Comparison of ENCODE assay signal across 15 cellular contexts in the genomic region with DNA sequence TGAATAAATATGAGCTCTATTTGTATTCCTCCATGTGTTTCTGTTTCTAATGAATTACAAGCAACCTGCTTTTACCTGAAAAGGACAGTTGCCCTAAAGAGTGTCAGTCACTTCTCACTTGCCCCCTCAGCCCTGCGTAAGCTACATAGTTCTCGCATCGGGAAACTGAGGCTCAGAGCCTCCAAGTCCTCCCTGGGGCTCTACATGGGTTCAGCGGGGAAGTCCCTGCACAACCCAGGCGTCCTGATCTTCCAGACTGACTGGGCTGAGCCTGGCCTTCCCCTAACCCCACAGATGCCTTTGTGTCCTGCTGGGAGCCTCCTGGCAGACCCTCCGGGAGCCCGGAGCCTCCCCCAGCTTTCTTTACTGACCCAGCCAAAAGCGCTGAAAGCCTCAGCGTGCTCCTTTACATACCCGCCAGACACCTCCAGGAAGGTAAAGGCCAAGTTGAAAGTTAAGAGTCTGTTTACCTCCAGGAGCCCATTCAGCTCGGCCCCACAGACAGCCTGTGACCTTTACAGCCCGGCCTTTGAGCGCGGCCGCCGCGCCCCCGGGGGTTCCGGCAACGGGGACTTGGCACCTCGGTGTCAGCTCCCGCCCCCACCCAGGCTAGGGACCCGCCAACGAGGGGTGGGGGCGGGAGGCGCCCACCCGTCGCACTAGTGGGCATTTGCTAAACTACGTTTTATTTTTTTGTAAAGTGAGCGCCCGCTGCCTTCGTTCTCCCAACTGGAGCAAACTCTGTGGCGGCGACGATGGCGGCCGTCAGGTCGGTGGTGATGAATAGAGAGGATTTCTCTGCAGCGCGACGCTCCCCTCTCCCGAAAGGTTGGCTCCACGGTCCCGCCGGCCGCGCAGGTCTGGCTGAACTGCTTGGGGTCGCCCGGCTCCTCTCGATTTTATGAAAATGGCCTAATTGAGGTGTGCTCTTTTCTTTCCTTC. TPM values are rescaled to one million over a fixed set of nuclear protein-coding genes. Genes with fewer than 3 reads are reported as not detected.
DNase-seq lines count a peak whose midpoint lies in the region; ATAC-seq and TF ChIP-seq lines count a peak whose summit lies in the region.
"Had no signal": no experiment of that assay in that cellular context is flagged by ENCODE, and none has a peak within 500 bp of the region (broad histone marks: within the 10 kb centered on the region; RNA-seq: fewer than 3 reads in every experiment).

No MANE protein-coding gene starts in this region.

- TF ChIP-seq CTCF in hepatocyte (IDR thresholded peaks at IDR 0.05; ENCODE audit: poor library complexity), result no peak

- no peaks in the 10 kb centered on the region for H3K79me2 ChIP-seq in hepatocyte

- ATAC-seq in activated T-cell treated with anti-CD3 and anti-CD28 coated beads, Interleukin-2, amount 50 U/mL, for 72 hours (replicated peaks in 1 of 2), result no peak
- ATAC-seq in T-cell (replicated peaks in 1 of 4) (peak in 1 of 4 experiments; percentile 12), GM19324 (IDR thresholded peaks at IDR 0.05; ENCODE audit: low FRiP score, unreplicated experiment) (no peak)
- no peak for ATAC-seq in stimulated activated effector memory CD8-positive, alpha-beta T cell treated with anti-CD3 and anti-CD28 coated beads, Interleukin-12 subunit alpha, Interleukin-12 subunit beta, amount 100 ng/mL, for 72 hours

- no peak for DNase-seq in activated T-cell treated with anti-CD3 and anti-CD28 coated beads, Interleukin-2, amount 50 U/mL, for 72 hours
- DNase-seq in activated T-cell treated with anti-CD3 and anti-CD28 coated beads, Interleukin-2, amount 50 U/mL, for 1 hour, result no peak
- DNase-seq in T-cell, result no peak
- no peak for DNase-seq in hepatocyte (ENCODE audit: low spot score)
- peak in 1 of 2 donors; percentile 53 for DNase-seq in stimulated activated effector memory CD8-positive, alpha-beta T cell treated with anti-CD3 and anti-CD28 coated beads, Interleukin-12 subunit alpha, Interleukin-12 subunit beta, amount 100 ng/mL, for 72 hours (ENCODE audit: low spot score in 2 of 2)
- no peak for DNase-seq in NCI-H2171 (lab: John Stamatoyannopoulos, UW)
- DNase-seq in A172 (ENCODE audit: low spot score), result no peak
- DNase-seq: ovary, thyroid gland, WERI-Rb-1 had no signal

- no peaks in the 10 kb centered on the region for H3K9me3 ChIP-seq in hepatocyte (ENCODE audit: low read depth)
- H3K9me3 ChIP-seq: ovary, thyroid gland had no signal

- peaks cover 32% of the 10 kb centered on the region for H3K4me1 Mint-ChIP-seq in activated T-cell treated with anti-CD3 and anti-CD28 coated beads, Interleukin-2, amount 50 U/mL, for 72 hours (ENCODE audit: low read depth)
- peaks cover 24 to 37% (median 30%) of the 10 kb centered on the region in 3 donors for H3K4me1 Mint-ChIP-seq in T-cell
- H3K4me1 Mint-ChIP-seq in stimulated activated effector memory CD8-positive, alpha-beta T cell treated with anti-CD3 and anti-CD28 coated beads, Interleukin-12 subunit alpha, Interleukin-12 subunit beta, amount 100 ng/mL, for 72 hours, result peaks cover 37% of the 10 kb centered on the region

- peaks cover 99% of the 10 kb centered on the region for H3K27me3 Mint-ChIP-seq in activated T-cell treated with anti-CD3 and anti-CD28 coated beads, Interleukin-2, amount 50 U/mL, for 72 hours (ENCODE audit: low read depth)
- peaks cover 83 to 91% of the 10 kb centered on the region in 2 donors for H3K27me3 Mint-ChIP-seq in T-cell

- H3K9me2 ChIP-seq in hepatocyte (replicated peaks; ENCODE audit: insufficient read depth), result no peaks in the 10 kb centered on the region

- CTCF ChIA-PET in T-cell (lab: Charles Lee), result interaction anchor here in 1 of 2 donors (1.0 to 1.5 kb wide), 2 partner anchors 9 to 10 kb away, joined by 3 read pairs; partner anchors contain the start of genes PRAC1 and PRAC2

- H3K4me3 ChIP-seq in hepatocyte, result no peak overlapping the region
- H3K4me3 ChIP-seq: ovary, thyroid gland had no signal

- H2AFZ ChIP-seq in hepatocyte, result no peak overlapping the region

- H3K4me1 ChIP-seq in hepatocyte (ENCODE audit: insufficient read depth), result peaks cover 6% of the 10 kb centered on the region

- H3K27me3 ChIP-seq in hepatocyte, result peaks cover 99% of the 10 kb centered on the region

- peak overlapping the region; percentile 70 for H3K4me2 ChIP-seq in hepatocyte

- H3K36me3 Mint-ChIP-seq in activated T-cell treated with anti-CD3 and anti-CD28 coated beads, Interleukin-2, amount 50 U/mL, for 72 hours (ENCODE audit: insufficient read depth in 2 of 2), result peaks cover 0 to 2% of the 10 kb centered on the region in 2 donors
- no peaks in the 10 kb centered on the region for H3K36me3 Mint-ChIP-seq in T-cell
- H3K36me3 Mint-ChIP-seq in stimulated activated effector memory CD8-positive, alpha-beta T cell treated with anti-CD3 and anti-CD28 coated beads, Interleukin-12 subunit alpha, Interleukin-12 subunit beta, amount 100 ng/mL, for 72 hours, result no peaks in the 10 kb centered on the region

- H3K27ac ChIP-seq in hepatocyte, result no peak overlapping the region
- H3K27ac ChIP-seq: ovary, thyroid gland, WERI-Rb-1 had no signal

- no peak overlapping the region for H3K27ac Mint-ChIP-seq in activated T-cell treated with anti-CD3 and anti-CD28 coated beads, Interleukin-2, amount 50 U/mL, for 72 hours
- H3K27ac Mint-ChIP-seq in T-cell, result peak overlapping the region in 1 of 2 donors; percentile 0
- no peak overlapping the region for H3K27ac Mint-ChIP-seq in stimulated activated effector memory CD8-positive, alpha-beta T cell treated with anti-CD3 and anti-CD28 coated beads, Interleukin-12 subunit alpha, Interleukin-12 subunit beta, amount 100 ng/mL, for 72 hours
- H3K27ac Mint-ChIP-seq: dendritic cell treated with granulocyte-macrophage colony-stimulating factor and Interleukin-4, amounts not matched to agents 40 ng/mL and 50 ng/mL, for 4 days had no signal

- WGBS in hepatocyte (ENCODE audit: low lambda C conversion rate, missing lambda C conversion rate), result 4% methylated on average over 40 of the region's 50 CpGs

- POLR2A ChIA-PET in T-cell (lab: Charles Lee), result no interaction called here

- H3K9me3 Mint-ChIP-seq in activated T-cell treated with anti-CD3 and anti-CD28 coated beads, Interleukin-2, amount 50 U/mL, for 72 hours, result no peaks in the 10 kb centered on the region
- no peaks in the 10 kb centered on the region for H3K9me3 Mint-ChIP-seq in T-cell
- no peaks in the 10 kb centered on the region for H3K9me3 Mint-ChIP-seq in stimulated activated effector memory CD8-positive, alpha-beta T cell treated with anti-CD3 and anti-CD28 coated beads, Interleukin-12 subunit alpha, Interleukin-12 subunit beta, amount 100 ng/mL, for 72 hours
- H3K9me3 Mint-ChIP-seq: dendritic cell treated with granulocyte-macrophage colony-stimulating factor and Interleukin-4, amounts not matched to agents 40 ng/mL and 50 ng/mL, for 4 days had no signal

- no peaks in the 10 kb centered on the region for H4K20me1 ChIP-seq in hepatocyte (ENCODE audit: insufficient read depth, poor library complexity, severe bottlenecking)

- no peaks in the 10 kb centered on the region for H3K36me3 ChIP-seq in hepatocyte (replicated peaks; ENCODE audit: insufficient read depth, low read depth)
- H3K36me3 ChIP-seq: ovary, thyroid gland, WERI-Rb-1 had no signal

- H3K4me3 Mint-ChIP-seq in activated T-cell treated with anti-CD3 and anti-CD28 coated beads, Interleukin-2, amount 50 U/mL, for 72 hours, result peak overlapping the region; percentile 65 to 86
- peak overlapping the region in 2 of 3 donors; percentile 44 to 45 for H3K4me3 Mint-ChIP-seq in T-cell
- peak overlapping the region; percentile 55 for H3K4me3 Mint-ChIP-seq in stimulated activated effector memory CD8-positive, alpha-beta T cell treated with anti-CD3 and anti-CD28 coated beads, Interleukin-12 subunit alpha, Interleukin-12 subunit beta, amount 100 ng/mL, for 72 hours
- H3K4me3 Mint-ChIP-seq: dendritic cell treated with granulocyte-macrophage colony-stimulating factor and Interleukin-4, amounts not matched to agents 40 ng/mL and 50 ng/mL, for 4 days had no signal

RNA-seq across cellular contexts. Expression of gene HOXB13, which starts 4.4 kb away (rescaled TPM):
- not detected for total RNA-seq in activated T-cell treated with anti-CD3 and anti-CD28 coated beads, Interleukin-2, amount 50 U/mL, for 72 hours
- total RNA-seq in T-cell, result under 1 TPM in 1 of 5 donors, not detected in 4; 0.13 TPM
- total RNA-seq in hepatocyte, result 0.13 and 0.20 TPM in 2 replicates
- polyA plus RNA-seq in hepatocyte, result 0.28 and 0.40 TPM in 2 replicates
- 1.2 and 2.2 TPM in 2 replicates for total RNA-seq in A172 (2014; rRNA removed; shearing (Covaris generic))
- total RNA-seq: aorta, lung microvascular endothelial cell had no signal
- polyA plus RNA-seq: ovary had no signal

RNA-seq across cellular contexts. Expression of gene PRAC2, which starts 10.0 kb away (rescaled TPM):
- not detected for total RNA-seq in activated T-cell treated with anti-CD3 and anti-CD28 coated beads, Interleukin-2, amount 50 U/mL, for 72 hours
- total RNA-seq in T-cell (not detected), hepatocyte (not detected in 2 replicates)
- polyA plus RNA-seq in hepatocyte, result 1.5 TPM in 1 of 2 replicates, not detected in the other
- not detected in 2 replicates for total RNA-seq in A172 (2014; rRNA removed; shearing (Covaris generic))
- total RNA-seq: aorta, lung microvascular endothelial cell, ovary, thyroid gland had no signal
- polyA plus RNA-seq: aorta, ovary had no signal

RNA-seq across cellular contexts. Expression of gene PRAC1, which starts 10.6 kb away (rescaled TPM):
- total RNA-seq in activated T-cell treated with anti-CD3 and anti-CD28 coated beads, Interleukin-2, amount 50 U/mL, for 72 hours, result not detected
- total RNA-seq in T-cell (not detected), hepatocyte (not detected in 2 replicates)
- polyA plus RNA-seq in hepatocyte, result not detected in 2 replicates
- total RNA-seq in A172 (2014; rRNA removed; shearing (Covaris generic)), result not detected in 2 replicates
- total RNA-seq: aorta, lung microvascular endothelial cell, ovary, SK-MEL-5, thyroid gland had no signal
- polyA plus RNA-seq: ovary had no signal
